Comparison of ENCODE assay signal across 7 cellular contexts in the genomic region with DNA sequence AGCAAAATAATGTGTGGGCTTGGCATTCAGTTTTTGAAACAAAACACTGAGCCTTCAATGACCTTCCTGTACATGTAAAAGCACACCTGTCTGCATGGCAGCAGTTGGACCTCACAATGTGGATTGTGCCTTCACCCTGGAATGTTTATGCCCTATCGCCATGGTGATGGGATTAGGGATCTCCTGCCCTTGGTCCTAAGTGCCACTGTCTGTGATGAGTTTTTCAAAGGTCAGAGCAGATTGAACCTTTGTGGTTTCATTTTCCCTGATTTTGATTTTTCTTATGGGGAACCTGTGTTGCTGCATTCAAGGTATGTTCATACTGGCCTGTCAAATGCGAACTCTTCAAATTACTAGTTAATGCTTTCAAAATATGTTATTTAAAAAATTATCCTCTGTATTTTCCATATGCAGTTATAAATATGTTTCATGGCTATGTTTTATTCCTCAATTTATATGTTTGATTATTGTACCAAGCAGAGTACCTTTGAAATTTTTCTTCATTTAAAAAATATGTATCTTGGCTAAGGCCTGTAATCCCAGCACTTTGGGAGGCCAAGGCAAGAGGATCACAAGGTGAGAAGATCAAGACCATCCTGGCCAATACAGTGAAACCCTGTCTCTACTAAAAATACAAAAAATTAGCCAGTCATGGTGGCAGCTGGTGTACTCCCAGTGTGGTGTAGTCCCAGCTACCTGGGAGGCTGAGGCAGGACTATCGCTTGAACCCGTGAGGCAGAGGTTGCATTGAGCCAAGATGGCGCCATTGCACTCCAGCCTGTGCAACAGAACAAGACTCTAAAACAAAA.
DNase-seq lines count a peak whose midpoint lies in the region; ATAC-seq and TF ChIP-seq lines count a peak whose summit lies in the region.
"Not testable (repeated sequence)": the region's sequence is repeated elsewhere in the genome, so short reads cannot be mapped to it uniquely, and the experiment has no call there.

No MANE protein-coding gene starts in this region.

- not testable (repeated sequence) for H3K36me3 Mint-ChIP-seq in HFFc6 (ENCODE audit: low read depth); T-cell

- not testable (repeated sequence) for H3K4me3 Mint-ChIP-seq in HFFc6, T-cell

- ATAC-seq in GM19025 (IDR thresholded peaks at IDR 0.05; ENCODE audit: low read depth, unreplicated experiment), result peak; percentile 84
- ATAC-seq in HG03378 (IDR thresholded peaks at IDR 0.05; ENCODE audit: unreplicated experiment), result peak; percentile 81
- peak in 3 of 4 experiments; percentile 40 to 81 (median 79) for ATAC-seq in T-cell (replicated peaks in 1 of 4)

- POLR2A ChIA-PET in T-cell (lab: Charles Lee), result not testable (repeated sequence)

- not testable (repeated sequence) for H3K27ac Mint-ChIP-seq in HFFc6, T-cell

- H3K4me1 ChIP-seq in breast epithelium, result not testable (repeated sequence)

- CTCF ChIA-PET in T-cell (lab: Charles Lee), result not testable (repeated sequence)

- not testable (repeated sequence) for H3K9me3 Mint-ChIP-seq in HFFc6
- H3K9me3 Mint-ChIP-seq in T-cell, result peaks cover 5 to 12% (median 12%) of the 10 kb centered on the region in 3 donors

- not testable (repeated sequence) for H3K27me3 ChIP-seq in breast epithelium

- not testable (repeated sequence) for H3K27ac ChIP-seq in breast epithelium

- not testable (repeated sequence) for TF ChIP-seq POLR2A in breast epithelium (IDR thresholded peaks at IDR 0.05)

- not testable (repeated sequence) for H3K36me3 ChIP-seq in breast epithelium

- intact Hi-C loops in breast epithelium (cut with DNase I; ENCODE audit: low total_unique reads); posterior vena cava (cut with DNase I): not testable (repeated sequence)

- H3K4me3 ChIP-seq in breast epithelium, result not testable (repeated sequence)

- not testable (repeated sequence) for H3K9me3 ChIP-seq in breast epithelium

- TF ChIP-seq CTCF in HFFc6 (IDR thresholded peaks at IDR 0.05); breast epithelium (IDR thresholded peaks at IDR 0.05): not testable (repeated sequence)

- peak; percentile 57 for DNase-seq in HFFc6
- peak in 3 of 34 experiments; percentile 11 to 37 (median 13) for DNase-seq in T-cell
- peak; percentile 31 to 86 for DNase-seq in breast epithelium (ENCODE audit: low spot score in 2 of 2)
- DNase-seq in inferior parietal cortex (ENCODE audit: extremely low spot score), result peak; percentile 39
- DNase-seq in posterior vena cava (ENCODE audit: low spot score), result peak; percentile 95

- not testable (repeated sequence) for H3K4me1 Mint-ChIP-seq in HFFc6 (ENCODE audit: low read depth); T-cell

- H3K27me3 Mint-ChIP-seq in HFFc6 (ENCODE audit: insufficient read depth); T-cell: not testable (repeated sequence)
